Comparison of ENCODE assay signal across 8 cellular contexts in the genomic region with DNA sequence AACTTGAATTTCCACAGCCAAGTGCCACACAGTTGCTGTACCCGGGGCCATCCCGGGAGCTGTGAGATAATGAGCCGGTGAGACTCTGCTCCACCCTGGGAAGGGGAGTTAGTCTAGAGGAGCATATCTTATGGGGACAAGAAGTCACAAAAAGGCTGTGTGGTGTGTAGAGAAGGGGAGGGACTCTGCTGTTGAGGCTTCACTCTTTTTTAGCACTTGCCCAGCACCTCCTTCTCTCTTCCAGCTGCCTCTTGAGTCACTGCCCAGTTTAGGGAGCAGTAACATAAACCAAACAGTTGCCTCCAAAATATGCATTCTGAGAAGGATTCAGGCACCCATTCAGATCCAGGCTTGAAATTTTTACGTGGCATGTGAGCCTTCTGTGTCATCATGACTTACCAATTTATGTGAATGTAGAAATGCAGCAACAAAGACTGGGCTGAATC. TPM values are rescaled to one million over a fixed set of nuclear protein-coding genes. Genes with fewer than 3 reads are reported as not detected.
DNase-seq lines count a peak whose midpoint lies in the region; ATAC-seq and TF ChIP-seq lines count a peak whose summit lies in the region.

No MANE protein-coding gene starts in this region.

- H3K9me3 Mint-ChIP-seq in GM23338, result no peaks in the 10 kb centered on the region

- peak; percentile 11; the same call in 2 of the 3 replicates for ATAC-seq in GM23338
- no peak for ATAC-seq in HG02970 (IDR thresholded peaks at IDR 0.05; ENCODE audit: low FRiP score, unreplicated experiment)

- H3K4me1 Mint-ChIP-seq in GM23338, result peaks cover 38% of the 10 kb centered on the region

- no peak for TF ChIP-seq EP300 in sigmoid colon (IDR thresholded peaks at IDR 0.05)

- no peaks in the 10 kb centered on the region for H3K9me2 ChIP-seq in GM23338 (ENCODE audit: insufficient read depth)

- no peak for DNase-seq in GM23338 (ENCODE audit: low spot score)
- peak; percentile 76 for DNase-seq in M059J (ENCODE audit: low read depth)
- DNase-seq in amniotic stem cell (lab: John Stamatoyannopoulos, UW), result peak; percentile 26
- DNase-seq in hepatic stellate cell (ENCODE audit: low spot score), result peak; percentile 75
- DNase-seq in sigmoid colon, result no peak
- no peak for DNase-seq in NCI-H345 treated with DMSO at 0.1 percent for 48 hours (lab: John Stamatoyannopoulos, UW; ENCODE audit: unreplicated experiment)

- H3K4me3 ChIP-seq in GM08714 (ENCODE audit: low read length), result peak overlapping the region; percentile 80
- peak overlapping the region; percentile 81 for H3K4me3 ChIP-seq in GM23338
- H3K4me3 ChIP-seq in sigmoid colon, result peak overlapping the region; percentile 76 to 92 (median 90)

- H2AFZ ChIP-seq in GM23338, result peak overlapping the region; percentile 93

- H3K4me3 Mint-ChIP-seq in GM23338, result peak overlapping the region; percentile 95

- H3K27ac Mint-ChIP-seq in GM23338, result peak overlapping the region; percentile 95

- H3F3A ChIP-seq in GM23338 (replicated peaks; ENCODE audit: low read depth), result no peaks in the 10 kb centered on the region

- H3K27me3 Mint-ChIP-seq in GM23338 (ENCODE audit: insufficient read depth, low read depth, poor library complexity), result peaks cover 7% of the 10 kb centered on the region

- no peak overlapping the region for H3K27ac ChIP-seq in GM23338 (ENCODE audit: low read depth)
- peak overlapping the region; percentile 89 to 99 (median 98) for H3K27ac ChIP-seq in sigmoid colon

- H4K20me1 ChIP-seq in GM23338 (replicated peaks; ENCODE audit: insufficient read depth), result peaks cover 20% of the 10 kb centered on the region

- H3K4me1 ChIP-seq in GM23338 (ENCODE audit: insufficient read depth), result peaks cover 30% of the 10 kb centered on the region
- peaks cover 0 to 41% (median 33%) of the 10 kb centered on the region in 4 donors for H3K4me1 ChIP-seq in sigmoid colon

- intact Hi-C loops in sigmoid colon (cut with DNase I), result loop anchor here (2.0 kb wide), 1 partner anchor 21 kb away; no protein-coding TSS in a partner anchor

- 0 to 2% methylated on average over 4 of the region's 4 CpGs for WGBS in sigmoid colon, 2 donors

- H3K79me2 ChIP-seq in GM23338 (replicated peaks; ENCODE audit: insufficient read depth), result peaks cover 51% of the 10 kb centered on the region

- H3K36me3 Mint-ChIP-seq in GM23338 (ENCODE audit: low read depth), result peaks cover 39% of the 10 kb centered on the region

- H3K9me3 ChIP-seq in sigmoid colon, result no peaks in the 10 kb centered on the region

- peak overlapping the region; percentile 93 for H3K4me2 ChIP-seq in GM23338

- no peak for TF ChIP-seq POLR2A in sigmoid colon (IDR thresholded peaks at IDR 0.05)

- TF ChIP-seq CTCF in GM23338 (conservative IDR thresholded peaks at IDR 0.05; ENCODE audit: low read depth in 2 of 2) (no peak), sigmoid colon (IDR thresholded peaks at IDR 0.05) (no peak)

- H3K36me3 ChIP-seq in GM23338 (ENCODE audit: insufficient read depth) (no peaks in the 10 kb centered on the region; the same call in 1 of the 2 replicates), sigmoid colon (peaks cover 0 to 11% (median 3%) of the 10 kb centered on the region in 4 donors)

- no peaks in the 10 kb centered on the region for H3K27me3 ChIP-seq in GM23338 (ENCODE audit: insufficient read depth)
- no peaks in the 10 kb centered on the region for H3K27me3 ChIP-seq in sigmoid colon

TF ChIP-seq in GM23338, 12 proteins besides CTCF, POLR2A, EP300 and RAD21 (continues in another document):
- TF ChIP-seq ZNF331 (CRISPR knock-in tag; IDR thresholded peaks at IDR 0.05; ENCODE audit: low read depth) (no peak), POLR2AphosphoS5 (IDR thresholded peaks at IDR 0.05; ENCODE audit: low read depth) (no peak), JUNB (IDR thresholded peaks at IDR 0.05; ENCODE audit: unreplicated experiment) (no peak), STAT1 (IDR thresholded peaks at IDR 0.05; ENCODE audit: unreplicated experiment) (no peak), ZNF114 (CRISPR knock-in tag; IDR thresholded peaks at IDR 0.05) (no peak), EZH2phosphoT487 (IDR thresholded peaks at IDR 0.05; ENCODE audit: unreplicated experiment) (no peak), CREB1 (CRISPR knock-in tag; IDR thresholded peaks at IDR 0.05; ENCODE audit: low read depth) (no peak), EZH2 (IDR thresholded peaks at IDR 0.05; ENCODE audit: low read depth, unreplicated experiment) (no peak)
- TF ChIP-seq, protein P1, sequence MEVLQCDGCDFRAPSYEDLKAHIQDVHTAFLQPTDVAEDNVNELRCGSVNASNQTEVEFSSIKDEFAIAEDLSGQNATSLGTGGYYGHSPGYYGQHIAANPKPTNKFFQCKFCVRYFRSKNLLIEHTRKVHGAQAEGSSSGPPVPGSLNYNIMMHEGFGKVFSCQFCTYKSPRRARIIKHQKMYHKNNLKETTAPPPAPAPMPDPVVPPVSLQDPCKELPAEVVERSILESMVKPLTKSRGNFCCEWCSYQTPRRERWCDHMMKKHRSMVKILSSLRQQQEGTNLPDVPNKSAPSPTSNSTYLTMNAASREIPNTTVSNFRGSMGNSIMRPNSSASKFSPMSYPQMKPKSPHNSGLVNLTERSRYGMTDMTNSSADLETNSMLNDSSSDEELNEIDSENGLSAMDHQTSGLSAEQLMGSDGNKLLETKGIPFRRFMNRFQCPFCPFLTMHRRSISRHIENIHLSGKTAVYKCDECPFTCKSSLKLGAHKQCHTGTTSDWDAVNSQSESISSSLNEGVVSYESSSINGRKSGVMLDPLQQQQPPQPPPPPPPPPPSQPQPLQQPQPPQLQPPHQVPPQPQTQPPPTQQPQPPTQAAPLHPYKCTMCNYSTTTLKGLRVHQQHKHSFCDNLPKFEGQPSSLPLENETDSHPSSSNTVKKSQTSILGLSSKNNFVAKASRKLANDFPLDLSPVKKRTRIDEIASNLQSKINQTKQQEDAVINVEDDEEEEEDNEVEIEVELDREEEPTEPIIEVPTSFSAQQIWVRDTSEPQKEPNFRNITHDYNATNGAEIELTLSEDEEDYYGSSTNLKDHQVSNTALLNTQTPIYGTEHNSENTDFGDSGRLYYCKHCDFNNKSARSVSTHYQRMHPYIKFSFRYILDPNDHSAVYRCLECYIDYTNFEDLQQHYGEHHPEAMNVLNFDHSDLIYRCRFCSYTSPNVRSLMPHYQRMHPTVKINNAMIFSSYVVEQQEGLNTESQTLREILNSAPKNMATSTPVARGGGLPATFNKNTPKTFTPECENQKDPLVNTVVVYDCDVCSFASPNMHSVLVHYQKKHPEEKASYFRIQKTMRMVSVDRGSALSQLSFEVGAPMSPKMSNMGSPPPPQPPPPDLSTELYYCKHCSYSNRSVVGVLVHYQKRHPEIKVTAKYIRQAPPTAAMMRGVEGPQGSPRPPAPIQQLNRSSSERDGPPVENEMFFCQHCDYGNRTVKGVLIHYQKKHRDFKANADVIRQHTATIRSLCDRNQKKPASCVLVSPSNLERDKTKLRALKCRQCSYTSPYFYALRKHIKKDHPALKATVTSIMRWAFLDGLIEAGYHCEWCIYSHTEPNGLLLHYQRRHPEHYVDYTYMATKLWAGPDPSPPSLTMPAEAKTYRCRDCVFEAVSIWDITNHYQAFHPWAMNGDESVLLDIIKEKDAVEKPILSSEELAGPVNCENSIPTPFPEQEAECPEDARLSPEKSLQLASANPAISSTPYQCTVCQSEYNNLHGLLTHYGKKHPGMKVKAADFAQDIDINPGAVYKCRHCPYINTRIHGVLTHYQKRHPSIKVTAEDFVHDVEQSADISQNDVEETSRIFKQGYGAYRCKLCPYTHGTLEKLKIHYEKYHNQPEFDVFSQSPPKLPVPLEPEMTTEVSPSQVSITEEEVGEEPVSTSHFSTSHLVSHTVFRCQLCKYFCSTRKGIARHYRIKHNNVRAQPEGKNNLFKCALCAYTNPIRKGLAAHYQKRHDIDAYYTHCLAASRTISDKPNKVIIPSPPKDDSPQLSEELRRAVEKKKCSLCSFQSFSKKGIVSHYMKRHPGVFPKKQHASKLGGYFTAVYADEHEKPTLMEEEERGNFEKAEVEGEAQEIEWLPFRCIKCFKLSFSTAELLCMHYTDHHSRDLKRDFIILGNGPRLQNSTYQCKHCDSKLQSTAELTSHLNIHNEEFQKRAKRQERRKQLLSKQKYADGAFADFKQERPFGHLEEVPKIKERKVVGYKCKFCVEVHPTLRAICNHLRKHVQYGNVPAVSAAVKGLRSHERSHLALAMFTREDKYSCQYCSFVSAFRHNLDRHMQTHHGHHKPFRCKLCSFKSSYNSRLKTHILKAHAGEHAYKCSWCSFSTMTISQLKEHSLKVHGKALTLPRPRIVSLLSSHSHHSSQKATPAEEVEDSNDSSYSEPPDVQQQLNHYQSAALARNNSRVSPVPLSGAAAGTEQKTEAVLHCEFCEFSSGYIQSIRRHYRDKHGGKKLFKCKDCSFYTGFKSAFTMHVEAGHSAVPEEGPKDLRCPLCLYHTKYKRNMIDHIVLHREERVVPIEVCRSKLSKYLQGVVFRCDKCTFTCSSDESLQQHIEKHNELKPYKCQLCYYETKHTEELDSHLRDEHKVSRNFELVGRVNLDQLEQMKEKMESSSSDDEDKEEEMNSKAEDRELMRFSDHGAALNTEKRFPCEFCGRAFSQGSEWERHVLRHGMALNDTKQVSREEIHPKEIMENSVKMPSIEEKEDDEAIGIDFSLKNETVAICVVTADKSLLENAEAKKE (CRISPR knock-in tag; IDR thresholded peaks at IDR 0.05), result no peak
- TF ChIP-seq, protein P2, sequence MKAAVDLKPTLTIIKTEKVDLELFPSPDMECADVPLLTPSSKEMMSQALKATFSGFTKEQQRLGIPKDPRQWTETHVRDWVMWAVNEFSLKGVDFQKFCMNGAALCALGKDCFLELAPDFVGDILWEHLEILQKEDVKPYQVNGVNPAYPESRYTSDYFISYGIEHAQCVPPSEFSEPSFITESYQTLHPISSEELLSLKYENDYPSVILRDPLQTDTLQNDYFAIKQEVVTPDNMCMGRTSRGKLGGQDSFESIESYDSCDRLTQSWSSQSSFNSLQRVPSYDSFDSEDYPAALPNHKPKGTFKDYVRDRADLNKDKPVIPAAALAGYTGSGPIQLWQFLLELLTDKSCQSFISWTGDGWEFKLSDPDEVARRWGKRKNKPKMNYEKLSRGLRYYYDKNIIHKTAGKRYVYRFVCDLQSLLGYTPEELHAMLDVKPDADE (IDR thresholded peaks at IDR 0.05), result no peak

RNA-seq across cellular contexts. Expression of a gene that starts 0.7 kb away (rescaled TPM):
- 71.0 and 74.6 TPM in 2 replicates for total RNA-seq in GM23338 (2014; rRNA removed; shearing (Covaris generic))
- 13.9 and 16.9 TPM in 2 replicates for polyA plus RNA-seq in GM23338 (2016; fragmentation: Nextera tagmentation; extraction: Ambion mirVana)
- 37.9 and 58.6 TPM in 2 replicates for total RNA-seq in M059J (2014; rRNA removed; shearing (Covaris generic))
- total RNA-seq in sigmoid colon, result 100 to 1,000 TPM in 1 of 4 donors, 10 to 100 TPM in 3; 63.3 to 105 (median 66.6) TPM
- 10 to 100 TPM; 27.6 to 30.7 (median 28.8) TPM for polyA plus RNA-seq in sigmoid colon

Comparison
In these comparisons a context has a peak if more than half of its experiments do, and no peak if none do; other contexts are left out.
1. DNase-seq: peak in M059J (single experiment), amniotic stem cell (single experiment) and hepatic stellate cell (single experiment); none in GM23338 (single experiment), sigmoid colon (single experiment) and NCI-H345 treated with DMSO at 0.1 percent for 48 hours (single experiment).
2. Peak in every context shown above with its lines, with median percentiles within 50 percentile points of each other: H3K4me3 ChIP-seq.